In the genomic region with DNA sequence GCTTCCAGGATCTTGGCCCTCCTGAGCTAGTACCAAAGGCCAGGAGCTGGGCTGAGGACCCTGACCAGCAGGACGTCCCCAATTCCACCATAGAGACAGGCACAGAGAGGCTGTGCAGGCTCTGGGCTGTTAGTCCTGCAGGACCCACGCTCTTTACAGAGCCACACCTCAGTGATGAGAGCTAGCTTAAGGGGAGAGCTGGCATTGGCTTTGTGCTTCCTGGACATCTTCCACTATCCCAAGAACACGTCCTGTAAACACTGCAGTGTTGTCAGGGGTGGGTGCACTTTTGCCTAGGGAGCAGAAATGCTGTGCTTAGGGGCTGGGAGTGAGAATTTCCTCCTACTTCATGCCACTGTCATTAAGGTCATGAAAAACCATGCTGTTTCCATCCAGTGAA, we compare ENCODE assay signal across 20 cellular contexts.
"Had no signal": no experiment of that assay in that cellular context is flagged by ENCODE, and none has a peak within 500 bp of the region (broad histone marks: within the 10 kb centered on the region; RNA-seq: fewer than 3 reads in every experiment).

No MANE protein-coding gene starts in this region.

- H3K9me3 Mint-ChIP-seq: nephron had no signal

- DNase-seq: activated CD4-positive, alpha-beta T cell treated with anti-CD3 and anti-CD28 coated beads for 4 hours; activated gamma-delta T cell; activated T-cell treated with anti-CD3 and anti-CD28 coated beads, Interleukin-2, amount 50 U/mL, for 1 hour; cortex of kidney; effector CD4-positive, alpha-beta T cell; esophagus squamous epithelium; foreskin fibroblast; hippocampal formation; kidney; left ventricle myocardium inferior; mesendoderm; nucleus accumbens; right cardiac atrium; stimulated activated CD4-positive, alpha-beta T cell treated with anti-CD3 and anti-CD28 coated beads, Interleukin-4, amount 100 ng/mL, for 4 hours; stimulated activated CD8-positive, alpha-beta memory T cell treated with anti-CD3 and anti-CD28 coated beads, Interleukin-4, amount 100 ng/mL, for 48 hours; T-helper 2 cell had no signal

- H3K27me3 Mint-ChIP-seq: activated naive CD8-positive, alpha-beta T cell had no signal

- H3K4me3 Mint-ChIP-seq: activated naive CD8-positive, alpha-beta T cell; nephron had no signal

- FAIRE-seq: endothelial cell of umbilical vein, kidney had no signal

- H3K27ac Mint-ChIP-seq: nephron, progenitor cell of endocrine pancreas had no signal

- ATAC-seq: right cardiac atrium had no signal
